10 cellular contexts compared by ENCODE assay signal in the genomic region with DNA sequence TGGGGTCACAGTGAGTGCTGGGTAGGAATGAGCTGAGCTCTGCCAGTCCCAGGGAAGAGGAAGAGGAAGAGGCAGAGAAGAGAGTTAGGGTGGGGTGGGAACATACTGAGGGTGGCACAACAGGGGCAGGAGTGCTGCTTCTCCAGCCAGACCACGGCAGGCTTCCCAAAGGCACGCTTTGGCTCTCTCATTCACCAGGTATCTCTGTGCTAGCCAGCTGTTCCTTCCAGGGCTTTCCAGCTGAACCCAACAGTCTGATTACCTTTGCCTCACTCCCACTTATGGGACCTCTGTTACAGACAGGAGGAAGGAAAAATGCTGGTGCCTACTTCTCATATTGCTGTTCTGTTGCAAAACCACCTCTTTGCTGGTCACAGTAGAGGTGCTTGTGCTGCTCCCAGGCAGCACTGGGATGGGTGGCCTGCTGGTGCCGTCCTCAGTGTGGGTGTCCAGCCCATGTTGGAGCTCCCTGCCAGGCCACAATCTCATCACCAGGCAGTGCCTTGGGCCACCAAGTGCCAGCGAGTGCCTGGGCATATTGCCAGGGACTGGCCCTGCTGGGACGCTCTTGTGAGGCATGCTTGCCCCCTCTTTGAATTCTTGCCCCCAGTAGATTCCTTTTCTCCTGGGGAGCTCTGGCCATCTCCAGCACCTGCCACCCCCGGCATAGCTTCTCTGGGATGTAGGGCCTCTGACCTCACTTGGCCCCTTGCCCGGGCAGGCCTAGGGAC. TPM values are rescaled to one million over a fixed set of nuclear protein-coding genes. Genes with fewer than 3 reads are reported as not detected.
DNase-seq lines count a peak whose midpoint lies in the region; ATAC-seq and TF ChIP-seq lines count a peak whose summit lies in the region.
"Had no signal": no experiment of that assay in that cellular context is flagged by ENCODE, and none has a peak within 500 bp of the region (broad histone marks: within the 10 kb centered on the region; RNA-seq: fewer than 3 reads in every experiment).

No MANE protein-coding gene starts in this region.

- peaks cover 34 to 44% of the 10 kb centered on the region in 2 experiments for H3K4me1 Mint-ChIP-seq in H9

- peak; percentile 51 for DNase-seq in ACHN
- peak; percentile 23 for DNase-seq in H9
- peak; percentile 63 for DNase-seq in cerebellar cortex (ENCODE audit: low spot score)
- peak; percentile 64 for DNase-seq in mucosa of gallbladder (ENCODE audit: low spot score)
- no peak for DNase-seq in OCI-M2 (lab: John Stamatoyannopoulos, UW; ENCODE audit: unreplicated experiment)
- DNase-seq in omental fat pad (ENCODE audit: low spot score) = no peak
- DNase-seq in esophagus muscularis mucosa (ENCODE audit: extremely low spot score) = no peak
- DNase-seq: T-helper 17 cell had no signal

- no peak overlapping the region for H4K5ac ChIP-seq in H9 (ENCODE audit: insufficient read length, low read depth, low read length)

- H3T11ph ChIP-seq in H9 (ENCODE audit: low read length) = no peak overlapping the region

- no peak overlapping the region for H2BK120ac ChIP-seq in H9 (ENCODE audit: low read depth, low read length, poor library complexity, severe bottlenecking)

- H3K23ac ChIP-seq in H9 (ENCODE audit: insufficient read length, low read depth, low read length) = no peak overlapping the region

- no peak overlapping the region for H3K9ac ChIP-seq in H9 (ENCODE audit: extremely low read depth, insufficient read length, low read length)

- no peak overlapping the region for H3K27ac ChIP-seq in H9 (ENCODE audit: insufficient read length, low read depth, low read length)
- no peak overlapping the region for H3K27ac ChIP-seq in esophagus muscularis mucosa (replicated peaks in 1 of 4)

- in situ Hi-C loops in ACHN (cut with HindIII; ENCODE audit: low pct_ligation_motif_present, low pct_unique_long_range_greater_than_20kb, low sequenced_read_pairs) = loop anchor here (10.0 kb wide), 1 partner anchor 85 kb away; no protein-coding TSS in a partner anchor

- no peak overlapping the region for H3K56ac ChIP-seq in H9 (ENCODE audit: insufficient read length, low read depth, low read length)

- H3K36me3 Mint-ChIP-seq in H9 (ENCODE audit: insufficient read depth in 1 of 3, low read depth in 3 of 3) = no peaks in the 10 kb centered on the region
- H3K36me3 Mint-ChIP-seq: activated naive CD8-positive, alpha-beta T cell had no signal

- intact Hi-C loops in esophagus muscularis mucosa (cut with DNase I) = loop anchor here (5.0 kb wide), 1 partner anchor 92 kb away; no protein-coding TSS in a partner anchor

- H3K27ac Mint-ChIP-seq in H9 = no peak overlapping the region
- H3K27ac Mint-ChIP-seq: activated naive CD8-positive, alpha-beta T cell; T-helper 17 cell had no signal

- no peak overlapping the region for H4K8ac ChIP-seq in H9 (replicated peaks; ENCODE audit: insufficient read length, low read depth, low read length)

- H3K23me2 ChIP-seq in H9 (ENCODE audit: insufficient read length, low read depth, low read length, poor library complexity, severe bottlenecking) = peaks cover 7% of the 10 kb centered on the region

- no peak overlapping the region for H3K4me2 ChIP-seq in H9 (ENCODE audit: insufficient read depth, insufficient read length, low read length)

- no peak overlapping the region for H3K4ac ChIP-seq in H9 (ENCODE audit: low read depth, low read length)

- H3K79me2 ChIP-seq in H9 (ENCODE audit: insufficient read depth, low read length) = no peaks in the 10 kb centered on the region

- no peak overlapping the region for H3K4me3 Mint-ChIP-seq in H9
- H3K4me3 Mint-ChIP-seq: activated naive CD8-positive, alpha-beta T cell; T-helper 17 cell had no signal

- H4K91ac ChIP-seq in H9 (ENCODE audit: insufficient read length, low read depth, low read length) = no peak overlapping the region

- no peaks in the 10 kb centered on the region for H3K79me1 ChIP-seq in H9 (ENCODE audit: insufficient read depth, low read depth, low read length, poor library complexity, severe bottlenecking)

- H3K4me3 ChIP-seq in esophagus muscularis mucosa = no peak overlapping the region

- H3K9me3 ChIP-seq in H9 (ENCODE audit: control insufficient read depth, low read depth, low read length) (no peaks in the 10 kb centered on the region), esophagus muscularis mucosa (no peaks in the 10 kb centered on the region)

- no peak overlapping the region for H2BK12ac ChIP-seq in H9 (ENCODE audit: insufficient read length, low read depth, low read length)

- WGBS in H9 (ENCODE audit: extremely low coverage, insufficient read length, low lambda C conversion rate) = no CpG with 5 or more reads among the region's 7 CpGs
- 62% methylated on average over 7 of the region's 7 CpGs for WGBS in esophagus muscularis mucosa

- no peaks in the 10 kb centered on the region for H3K36me3 ChIP-seq in esophagus muscularis mucosa

- no peak overlapping the region for H2AK5ac ChIP-seq in H9 (ENCODE audit: insufficient read length, low read length)

- TF ChIP-seq CTCF in H9 (conservative IDR thresholded peaks at IDR 0.05) (no peak), omental fat pad (IDR thresholded peaks at IDR 0.05) (no peak), esophagus muscularis mucosa (IDR thresholded peaks at IDR 0.05) (no peak)

- H3K27me3 ChIP-seq in H9 (ENCODE audit: insufficient read depth, low read length) (no peaks in the 10 kb centered on the region; the same call in 1 of the 2 replicates), esophagus muscularis mucosa (peaks cover 0 to 29% (median 0%) of the 10 kb centered on the region in 4 donors)

- ATAC-seq in omental fat pad (ENCODE audit: low FRiP score) (no peak), GM18858 (IDR thresholded peaks at IDR 0.05; ENCODE audit: unreplicated experiment) (no peak)
- ATAC-seq: T-helper 17 cell had no signal

- H3K4me1 ChIP-seq in H9 (ENCODE audit: insufficient read depth, low read length) (peaks cover 2% of the 10 kb centered on the region; the same call in 1 of the 2 replicates), esophagus muscularis mucosa (peaks cover 37 to 45% (median 43%) of the 10 kb centered on the region in 4 donors)

- H2AFZ ChIP-seq in H9 (ENCODE audit: low read length) = no peak overlapping the region

- no peak overlapping the region for H3K14ac ChIP-seq in H9 (ENCODE audit: insufficient read depth, low read length)

- H2BK15ac ChIP-seq in H9 (ENCODE audit: low read depth, low read length) = no peak overlapping the region

- H3K27me3 Mint-ChIP-seq in H9 (ENCODE audit: low read depth) = peaks cover 53% of the 10 kb centered on the region

- no peak overlapping the region for H2BK5ac ChIP-seq in H9 (ENCODE audit: insufficient read length, low read length)

- no peaks in the 10 kb centered on the region for H4K20me1 ChIP-seq in H9 (ENCODE audit: control insufficient read depth, insufficient read depth, insufficient read length)

- no peak for TF ChIP-seq POLR2A in esophagus muscularis mucosa (IDR thresholded peaks at IDR 0.05; ENCODE audit: low read depth)

- no peak for TF ChIP-seq EP300 in esophagus muscularis mucosa (IDR thresholded peaks at IDR 0.05)

- H2BK20ac ChIP-seq in H9 (ENCODE audit: low read depth, low read length, poor library complexity, severe bottlenecking) = no peak overlapping the region

- H3K18ac ChIP-seq in H9 (ENCODE audit: insufficient read length, low read depth, low read length) = no peak overlapping the region

- no peaks in the 10 kb centered on the region; a peak in 1 of 5 replicates for H3K9me3 Mint-ChIP-seq in H9

RNA-seq across cellular contexts. Expression of a gene that starts 2.1 kb away (rescaled TPM):
- total RNA-seq in H9 (2021) (1.3 and 3.0 TPM in 2 replicates), mucosa of gallbladder (7.3 TPM), omental fat pad (1 to 10 TPM; 1.4 to 4.3 (median 2.6) TPM), esophagus muscularis mucosa (1 to 10 TPM in 2 of 4 donors, under 1 TPM in 2; 0.34 to 1.7 (median 0.80) TPM)

RNA-seq across cellular contexts. Expression of a gene that starts 43.9 kb away (rescaled TPM):
- total RNA-seq in H9 (2021) (not detected in 2 replicates), mucosa of gallbladder (not detected), omental fat pad (not detected), esophagus muscularis mucosa (not detected)
- total RNA-seq: T-helper 17 cell had no signal

RNA-seq across cellular contexts. Expression of a gene that starts 46.0 kb away (rescaled TPM):
- total RNA-seq in H9 (2021) = not detected in 2 replicates
- not detected for total RNA-seq in mucosa of gallbladder
- under 1 TPM in 1 of 4 donors, not detected in 3; 0.37 TPM for total RNA-seq in omental fat pad
- not detected for total RNA-seq in esophagus muscularis mucosa
- total RNA-seq: T-helper 17 cell had no signal

RNA-seq across cellular contexts. Expression of a gene that starts 56.8 kb away (rescaled TPM):
- total RNA-seq in H9 (2021) = not detected in 2 replicates
- 0.40 TPM for total RNA-seq in mucosa of gallbladder
- total RNA-seq in omental fat pad = 100 to 1,000 TPM in 2 of 4 donors, 10 to 100 TPM in 1, under 1 TPM in 1; 0.47 to 338 (median 124) TPM
- total RNA-seq in esophagus muscularis mucosa = 1 to 10 TPM in 3 of 4 donors, not detected in 1; 1.3 to 2.1 (median 1.7) TPM
- total RNA-seq: T-helper 17 cell had no signal

Comparison
In these comparisons a context has a peak if more than half of its experiments do, and no peak if none do; other contexts are left out.
1. DNase-seq: peak in ACHN (single experiment), H9 (single experiment), cerebellar cortex (single experiment) and mucosa of gallbladder (single experiment); none in OCI-M2 (single experiment), omental fat pad (single experiment) and esophagus muscularis mucosa (single experiment).